In genomic region chr19:54102421-54103169, GRCh38 we compare ENCODE assay signal across 8 cellular contexts.
DNase-seq lines count a peak whose midpoint lies in the region; ATAC-seq and TF ChIP-seq lines count a peak whose summit lies in the region.

TSS of gene NDUFA3 (plus strand) at chr19:54102855. CDS start at chr19:54102879, 24 bp downstream.

- H3K9ac ChIP-seq in ES-I3 (ENCODE audit: low read depth, low read length), result peak within 1 kb of the TSS; percentile 70
- H3K9ac ChIP-seq in MM.1S (ENCODE audit: low read length), result peak within 1 kb of the TSS; percentile 77

- peak within 1 kb of the TSS; percentile 97 for H3K4me2 ChIP-seq in MM.1S (ENCODE audit: low read depth, low read length)

- peaks cover 31% of the 10 kb centered on the region for H3K79me2 ChIP-seq in MM.1S (ENCODE audit: low read length)

- no peak for TF ChIP-seq CTCF in MM.1S (IDR thresholded peaks at IDR 0.05; ENCODE audit: low read length)
- no peak for TF ChIP-seq CTCF in nephron progenitor cell (IDR thresholded peaks at IDR 0.05)

- peaks cover 14% of the 10 kb centered on the region; the same call in 1 of the 2 replicates for H3K36me3 ChIP-seq in ES-I3 (ENCODE audit: insufficient read depth, low read length)
- H3K36me3 ChIP-seq in HAP-1 (replicated peaks), result peaks cover 30% of the 10 kb centered on the region
- H3K36me3 ChIP-seq in MM.1S (replicated peaks; ENCODE audit: insufficient read depth, low read length), result no peaks in the 10 kb centered on the region

- H3K9me2 ChIP-seq in MM.1S (replicated peaks; ENCODE audit: insufficient read depth, low read length), result no peaks in the 10 kb centered on the region

- peak; percentile 94 to 96 for DNase-seq in HAP-1 (ENCODE audit: low spot score in 2 of 2)
- peak; percentile 99 for DNase-seq in MM.1S
- peak; percentile 71 for DNase-seq in SIG-M5 (lab: John Stamatoyannopoulos, UW)
- peak; percentile 98 for DNase-seq in activated gamma-delta T cell (lab: John Stamatoyannopoulos, UW)
- DNase-seq in fibroblast of the conjunctiva (ENCODE audit: low read depth), result peak; percentile 98
- peak; percentile 95 for DNase-seq in nephron progenitor cell
- DNase-seq in stimulated activated naive CD8-positive, alpha-beta T cell treated with anti-CD3 and anti-CD28 coated beads, Interleukin-15, amount 100 ng/mL, for 72 hours, result peak; percentile 97 to 98

- H3F3A ChIP-seq in MM.1S (ENCODE audit: insufficient read depth, low read length), result no peaks in the 10 kb centered on the region

- peak within 1 kb of the TSS; percentile 98 for H3K4me3 Mint-ChIP-seq in nephron progenitor cell
- peak within 1 kb of the TSS; percentile 97 to 100 for H3K4me3 Mint-ChIP-seq in stimulated activated naive CD8-positive, alpha-beta T cell treated with anti-CD3 and anti-CD28 coated beads, Interleukin-15, amount 100 ng/mL, for 72 hours

- H3K27me3 ChIP-seq in HAP-1 (ENCODE audit: low read depth), result no peaks in the 10 kb centered on the region
- peaks cover 13% of the 10 kb centered on the region for H3K27me3 ChIP-seq in MM.1S (replicated peaks; ENCODE audit: insufficient read depth, low read length)

- H3K27ac Mint-ChIP-seq in nephron progenitor cell, result no peak within 1 kb of the TSS
- H3K27ac Mint-ChIP-seq in stimulated activated naive CD8-positive, alpha-beta T cell treated with anti-CD3 and anti-CD28 coated beads, Interleukin-15, amount 100 ng/mL, for 72 hours, result peak within 1 kb of the TSS; percentile 93 to 98

- peak within 1 kb of the TSS; percentile 82 for H2AFZ ChIP-seq in MM.1S (ENCODE audit: low read length)

- H3K4me1 Mint-ChIP-seq in nephron progenitor cell, result peaks cover 27% of the 10 kb centered on the region
- H3K4me1 Mint-ChIP-seq in stimulated activated naive CD8-positive, alpha-beta T cell treated with anti-CD3 and anti-CD28 coated beads, Interleukin-15, amount 100 ng/mL, for 72 hours, result peaks cover 38% of the 10 kb centered on the region

- no peaks in the 10 kb centered on the region for H3K9me3 ChIP-seq in ES-I3 (ENCODE audit: control insufficient read depth, insufficient read depth, low read length)
- H3K9me3 ChIP-seq in HAP-1, result no peaks in the 10 kb centered on the region
- H3K9me3 ChIP-seq in MM.1S (replicated peaks; ENCODE audit: insufficient read depth, low read length), result no peaks in the 10 kb centered on the region

- ATAC-seq in stimulated activated naive CD8-positive, alpha-beta T cell treated with anti-CD3 and anti-CD28 coated beads, Interleukin-15, amount 100 ng/mL, for 72 hours, result peak; percentile 99

- in situ Hi-C loops in HAP-1 (cut with MboI; ENCODE audit: low sequenced_read_pairs), result no loop called here

- H3K4me1 ChIP-seq in ES-I3 (ENCODE audit: insufficient read depth, low read length) (peaks cover 4% of the 10 kb centered on the region), HAP-1 (no peaks in the 10 kb centered on the region), MM.1S (ENCODE audit: low read length) (no peaks in the 10 kb centered on the region)

- H3K27ac ChIP-seq in MM.1S (ENCODE audit: low read length), result no peak within 1 kb of the TSS

- H4K20me1 ChIP-seq in MM.1S (ENCODE audit: insufficient read depth, low read length), result no peaks in the 10 kb centered on the region

- peaks cover 22% of the 10 kb centered on the region for H3K36me3 Mint-ChIP-seq in nephron progenitor cell (ENCODE audit: low read depth)

- H3K4me3 ChIP-seq in HAP-1 (peak within 1 kb of the TSS; percentile 93), MM.1S (ENCODE audit: low read length) (peak within 1 kb of the TSS; percentile 92)

- H3K9me3 Mint-ChIP-seq in nephron progenitor cell, result no peaks in the 10 kb centered on the region
- no peaks in the 10 kb centered on the region for H3K9me3 Mint-ChIP-seq in stimulated activated naive CD8-positive, alpha-beta T cell treated with anti-CD3 and anti-CD28 coated beads, Interleukin-15, amount 100 ng/mL, for 72 hours

- H3K27me3 Mint-ChIP-seq in nephron progenitor cell (ENCODE audit: low read depth, poor library complexity), result peaks cover 27% of the 10 kb centered on the region
- H3K27me3 Mint-ChIP-seq in stimulated activated naive CD8-positive, alpha-beta T cell treated with anti-CD3 and anti-CD28 coated beads, Interleukin-15, amount 100 ng/mL, for 72 hours, result no peaks in the 10 kb centered on the region
